In genomic region chr14:53855127-53855526, GRCh38 we compare ENCODE assay signal across 1 cellular context.
TF ChIP-seq lines count a peak whose summit lies in the region.

No MANE protein-coding gene starts in this region.

TF ChIP-seq in HepG2, 621 proteins besides CTCF, POLR2A, EP300 and RAD21 (continued from another document and continues in another):
- TF ChIP-seq PTBP1 (IDR thresholded peaks at IDR 0.05; ENCODE audit: low read depth, low read length, poor library complexity, severe bottlenecking) (no peak), MTF2 (CRISPR knock-in tag; IDR thresholded peaks at IDR 0.05; ENCODE audit: borderline replicate concordance) (no peak), ZFP36L2 (CRISPR knock-in tag; IDR thresholded peaks at IDR 0.05) (no peak), MXD1 (CRISPR knock-in tag; IDR thresholded peaks at IDR 0.05) (no peak), GLMP (CRISPR knock-in tag; IDR thresholded peaks at IDR 0.05; ENCODE audit: borderline replicate concordance) (no peak), CENPBD1 (CRISPR knock-in tag; IDR thresholded peaks at IDR 0.05; ENCODE audit: borderline replicate concordance, low read depth) (no peak), ZNF33B (CRISPR knock-in tag; IDR thresholded peaks at IDR 0.05) (no peak), FOXP4 (CRISPR knock-in tag; IDR thresholded peaks at IDR 0.05) (peak; percentile 46; the same call in 1 of the 2 replicates), POLR2AphosphoS5 (IDR thresholded peaks at IDR 0.05; ENCODE audit: low read depth, low read length) (no peak), ZNF484 (CRISPR knock-in tag; IDR thresholded peaks at IDR 0.05; ENCODE audit: borderline replicate concordance, low read depth) (no peak), CREM (IDR thresholded peaks at IDR 0.05) (peak; percentile 48; the same call in 1 of the 2 replicates), CREM (CRISPR knock-in tag; IDR thresholded peaks at IDR 0.05) (no peak), HOXA5 (CRISPR knock-in tag; IDR thresholded peaks at IDR 0.05) (no peak), ZBTB37 (CRISPR knock-in tag; IDR thresholded peaks at IDR 0.05) (no peak), TP53 (CRISPR knock-in tag; conservative IDR thresholded peaks at IDR 0.05) (no peak), RXRA (CRISPR knock-in tag; IDR thresholded peaks at IDR 0.05) (no peak), AFF4 (CRISPR knock-in tag; IDR thresholded peaks at IDR 0.05) (no peak), ZNF646 (CRISPR knock-in tag; IDR thresholded peaks at IDR 0.05) (no peak), IRF9 (CRISPR knock-in tag; IDR thresholded peaks at IDR 0.05; ENCODE audit: borderline replicate concordance) (no peak), KDM1A (CRISPR knock-in tag; IDR thresholded peaks at IDR 0.05) (no peak), TERF1 (CRISPR knock-in tag; IDR thresholded peaks at IDR 0.05) (no peak), ZNF451 (CRISPR knock-in tag; IDR thresholded peaks at IDR 0.05) (no peak), HDAC2 (CRISPR knock-in tag; IDR thresholded peaks at IDR 0.05) (0 out of 2 replicates have a peak, but pooled peaks have one; percentile 25), BHLHE40 (IDR thresholded peaks at IDR 0.05; ENCODE audit: low read length) (no peak), WIZ (CRISPR knock-in tag; IDR thresholded peaks at IDR 0.05) (no peak), POLR2G (IDR thresholded peaks at IDR 0.05; ENCODE audit: low read depth, low read length) (no peak), ZNF556 (CRISPR knock-in tag; IDR thresholded peaks at IDR 0.05; ENCODE audit: borderline replicate concordance) (no peak), GABPB1 (CRISPR knock-in tag; IDR thresholded peaks at IDR 0.05) (no peak), ZFP1 (CRISPR knock-in tag; IDR thresholded peaks at IDR 0.05) (no peak), EHMT2 (IDR thresholded peaks at IDR 0.05; ENCODE audit: borderline replicate concordance, low read depth, low read length) (peak; percentile 39; the same call in 1 of the 2 replicates), KAT7 (CRISPR knock-in tag; IDR thresholded peaks at IDR 0.05; ENCODE audit: borderline replicate concordance) (no peak), ELF4 (CRISPR knock-in tag; IDR thresholded peaks at IDR 0.05; ENCODE audit: borderline replicate concordance) (no peak), ZBTB8A (CRISPR knock-in tag; IDR thresholded peaks at IDR 0.05; ENCODE audit: borderline replicate concordance, low read depth) (no peak), HMGA1 (CRISPR knock-in tag; conservative IDR thresholded peaks at IDR 0.05) (no peak), MEF2D (CRISPR knock-in tag; IDR thresholded peaks at IDR 0.05) (no peak), NR3C1 (CRISPR knock-in tag; IDR thresholded peaks at IDR 0.05) (no peak), ZBTB38 (CRISPR knock-in tag; IDR thresholded peaks at IDR 0.05) (no peak), STAG1 (CRISPR knock-in tag; IDR thresholded peaks at IDR 0.05) (no peak), ZNF160 (CRISPR knock-in tag; IDR thresholded peaks at IDR 0.05) (no peak), RNF2 (conservative IDR thresholded peaks at IDR 0.05; ENCODE audit: low read depth) (no peak), DNMT3B (CRISPR knock-in tag; conservative IDR thresholded peaks at IDR 0.05) (no peak), RCOR2 (CRISPR knock-in tag; IDR thresholded peaks at IDR 0.05) (peak; percentile 82; the same call in 1 of the 2 replicates), ZNF513 (CRISPR knock-in tag; conservative IDR thresholded peaks at IDR 0.05) (no peak), ZNF768 (CRISPR knock-in tag; IDR thresholded peaks at IDR 0.05) (no peak), SIX1 (CRISPR knock-in tag; IDR thresholded peaks at IDR 0.05; ENCODE audit: borderline replicate concordance) (no peak), ZNF784 (CRISPR knock-in tag; IDR thresholded peaks at IDR 0.05; ENCODE audit: borderline replicate concordance) (no peak)
